Comparison of ENCODE assay signal across 8 cellular contexts in the genomic region with DNA sequence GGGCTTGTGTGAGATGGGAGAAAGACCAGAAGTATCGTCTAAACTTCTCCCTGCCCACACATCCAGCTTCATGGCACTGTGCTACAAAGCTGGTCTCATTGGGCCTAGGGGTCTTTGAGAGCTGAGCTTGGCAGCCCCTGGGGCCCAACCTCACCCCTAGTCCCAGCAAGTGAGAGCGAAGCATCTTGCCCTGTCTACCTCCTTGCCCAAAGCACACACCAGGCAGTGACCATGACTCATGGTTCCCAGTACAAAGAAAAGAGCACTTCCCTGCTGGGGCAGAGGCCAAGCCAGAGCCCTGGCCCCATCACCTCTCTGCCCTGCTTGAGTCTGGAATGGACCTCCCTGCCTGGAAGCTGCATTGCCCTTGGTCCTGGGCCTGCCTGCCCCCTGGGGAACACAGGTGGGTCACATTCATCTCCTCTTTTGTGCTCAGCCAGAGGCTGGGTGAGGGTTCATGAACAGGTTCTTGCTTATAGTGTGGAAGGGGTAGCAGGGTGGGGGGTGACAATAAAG. TPM values are rescaled to one million over a fixed set of nuclear protein-coding genes. Genes with fewer than 3 reads are reported as not detected.
DNase-seq lines count a peak whose midpoint lies in the region; ATAC-seq and TF ChIP-seq lines count a peak whose summit lies in the region.

No MANE protein-coding gene starts in this region.

- no peak overlapping the region for H4K5ac ChIP-seq in H9 (ENCODE audit: insufficient read length, low read depth, low read length)

- H3K9me3 ChIP-seq in H9 (ENCODE audit: control insufficient read depth, low read depth, low read length) = no peaks in the 10 kb centered on the region

- peak overlapping the region; percentile 28 for H3K18ac ChIP-seq in H9 (ENCODE audit: insufficient read length, low read depth, low read length)

- H3K56ac ChIP-seq in H9 (ENCODE audit: insufficient read length, low read depth, low read length) = no peak overlapping the region

- peak overlapping the region; percentile 75 for H3K4me2 ChIP-seq in H9 (ENCODE audit: insufficient read depth, insufficient read length, low read length)

- ATAC-seq in foreskin keratinocyte = peak; percentile 25
- peak; percentile 27 for ATAC-seq in sciatic nerve
- no peak for ATAC-seq in GM19324 (IDR thresholded peaks at IDR 0.05; ENCODE audit: low FRiP score, unreplicated experiment)

- no peak overlapping the region for H4K8ac ChIP-seq in H9 (replicated peaks; ENCODE audit: insufficient read length, low read depth, low read length)

- H2BK5ac ChIP-seq in H9 (ENCODE audit: insufficient read length, low read length) = no peak overlapping the region

- no peak overlapping the region for H2AFZ ChIP-seq in H9 (ENCODE audit: low read length)

- peaks cover 7% of the 10 kb centered on the region; the same call in 1 of the 2 replicates for H3K4me1 ChIP-seq in H9 (ENCODE audit: insufficient read depth, low read length)
- H3K4me1 ChIP-seq in foreskin keratinocyte = peaks cover 10% of the 10 kb centered on the region

- intact Hi-C loops in sciatic nerve (cut with DNase I) = no loop called here

- no peaks in the 10 kb centered on the region for H4K20me1 ChIP-seq in H9 (ENCODE audit: control insufficient read depth, insufficient read depth, insufficient read length)

- H3K4me1 Mint-ChIP-seq in H9 = peaks cover 54% of the 10 kb centered on the region in 2 experiments

- H2AK5ac ChIP-seq in H9 (ENCODE audit: insufficient read length, low read length) = no peak overlapping the region

- TF ChIP-seq CTCF in H9 (conservative IDR thresholded peaks at IDR 0.05) = no peak
- TF ChIP-seq CTCF in foreskin keratinocyte (conservative IDR thresholded peaks at IDR 0.05) = no peak

- H2BK12ac ChIP-seq in H9 (ENCODE audit: insufficient read length, low read depth, low read length) = no peak overlapping the region

- H3K27me3 ChIP-seq in H9 (ENCODE audit: insufficient read depth, low read length) (no peaks in the 10 kb centered on the region), foreskin keratinocyte (peaks cover 10% of the 10 kb centered on the region)

- no peak overlapping the region for H4K91ac ChIP-seq in H9 (ENCODE audit: insufficient read length, low read depth, low read length)

- no peak overlapping the region for H2BK120ac ChIP-seq in H9 (ENCODE audit: low read depth, low read length, poor library complexity, severe bottlenecking)

- H3K9ac ChIP-seq in H9 (ENCODE audit: extremely low read depth, insufficient read length, low read length) = no peak overlapping the region

- peaks cover 7% of the 10 kb centered on the region for H3K23me2 ChIP-seq in H9 (ENCODE audit: insufficient read length, low read depth, low read length, poor library complexity, severe bottlenecking)

- no peak overlapping the region for H2BK20ac ChIP-seq in H9 (ENCODE audit: low read depth, low read length, poor library complexity, severe bottlenecking)

- no peak overlapping the region for H2BK15ac ChIP-seq in H9 (ENCODE audit: low read depth, low read length)

- no peaks in the 10 kb centered on the region for H3K27me3 Mint-ChIP-seq in H9 (ENCODE audit: low read depth)

- no peaks in the 10 kb centered on the region; the same call in 1 of the 2 replicates for H3K79me2 ChIP-seq in H9 (ENCODE audit: insufficient read depth, low read length)

- H3K4me3 Mint-ChIP-seq in H9 = peak overlapping the region; percentile 79 to 88

- no peak overlapping the region for H3K23ac ChIP-seq in H9 (ENCODE audit: insufficient read length, low read depth, low read length)

- H3T11ph ChIP-seq in H9 (ENCODE audit: low read length) = no peak overlapping the region

- peak overlapping the region in 1 of 3 experiments; percentile 95; a peak in 4 of 7 replicates for H3K27ac Mint-ChIP-seq in H9

- peaks cover 2 to 4% (median 2%) of the 10 kb centered on the region in 3 experiments; a peak in 5 of 7 replicates for H3K36me3 Mint-ChIP-seq in H9 (ENCODE audit: insufficient read depth in 1 of 3, low read depth in 3 of 3)

- DNase-seq in H9 (peak; percentile 78), SW480 (ENCODE audit: low spot score) (peak; percentile 51), foreskin keratinocyte (peak in 1 of 2 donors; percentile 36), sciatic nerve (ENCODE audit: low spot score) (no peak), hippocampal formation (lab: John Stamatoyannopoulos, UW) (no peak), foreskin melanocyte (no peak), amygdala (lab: John Stamatoyannopoulos, UW) (no peak)

- no peaks in the 10 kb centered on the region for H3K9me3 Mint-ChIP-seq in H9

- H3K79me1 ChIP-seq in H9 (ENCODE audit: insufficient read depth, low read depth, low read length, poor library complexity, severe bottlenecking) = no peaks in the 10 kb centered on the region

- H3K27ac ChIP-seq in H9 (ENCODE audit: insufficient read length, low read depth, low read length) (no peak overlapping the region), foreskin keratinocyte (no peak overlapping the region)

- H3K14ac ChIP-seq in H9 (ENCODE audit: insufficient read depth, low read length) = no peak overlapping the region

- H3K4ac ChIP-seq in H9 (ENCODE audit: low read depth, low read length) = no peak overlapping the region

- no CpG with 5 or more reads among the region's 2 CpGs for WGBS in H9 (ENCODE audit: extremely low coverage, insufficient read length, low lambda C conversion rate)

RNA-seq across cellular contexts. Expression of a gene that starts 1.2 kb away (rescaled TPM):
- total RNA-seq in H9 (2021) (17.0 and 17.1 TPM in 2 replicates), foreskin keratinocyte (3.2 and 3.4 TPM in 2 replicates), sciatic nerve (10.5 TPM)
- polyA plus RNA-seq in foreskin keratinocyte = 2.0 and 2.2 TPM in 2 replicates

RNA-seq across cellular contexts. Expression of a gene that starts 20.8 kb away (rescaled TPM):
- total RNA-seq in H9 (2021) (22.4 and 22.8 TPM in 2 replicates), foreskin keratinocyte (3.5 and 4.4 TPM in 2 replicates), sciatic nerve (11.7 TPM)
- polyA plus RNA-seq in foreskin keratinocyte = 5.8 and 6.5 TPM in 2 replicates

RNA-seq across cellular contexts. Expression of a gene that starts 41.9 kb away (rescaled TPM):
- total RNA-seq in H9 (2021) = 40.1 and 41.6 TPM in 2 replicates
- 11.6 and 12.7 TPM in 2 replicates for total RNA-seq in foreskin keratinocyte
- polyA plus RNA-seq in foreskin keratinocyte = 7.3 and 7.7 TPM in 2 replicates
- total RNA-seq in sciatic nerve = 37.5 TPM

RNA-seq across cellular contexts. Expression of a gene that starts 42.2 kb away (rescaled TPM):
- 344 TPM in 2 replicates for total RNA-seq in H9 (2021)
- 318 and 323 TPM in 2 replicates for total RNA-seq in foreskin keratinocyte
- 425 and 434 TPM in 2 replicates for polyA plus RNA-seq in foreskin keratinocyte
- 147 TPM for total RNA-seq in sciatic nerve

RNA-seq across cellular contexts. Expression of a gene that starts 42.6 kb away (rescaled TPM):
- total RNA-seq in H9 (2021) = 76.2 and 77.7 TPM in 2 replicates
- total RNA-seq in foreskin keratinocyte = 76.5 and 76.8 TPM in 2 replicates
- polyA plus RNA-seq in foreskin keratinocyte = 109 and 111 TPM in 2 replicates
- 38.7 TPM for total RNA-seq in sciatic nerve

Comparison
In these comparisons a context has a peak if more than half of its experiments do, and no peak if none do; other contexts are left out.
1. DNase-seq: peak in H9 (single experiment) and SW480 (single experiment); none in sciatic nerve (single experiment), hippocampal formation (0 of 2), foreskin melanocyte (single experiment) and amygdala (0 of 56).